ENCODE assay signal across 8 cellular contexts in genomic region chr2:190911813-190912212, GRCh38. TPM values are rescaled to one million over a fixed set of nuclear protein-coding genes. Genes with fewer than 3 reads are reported as not detected.
DNase-seq lines count a peak whose midpoint lies in the region; ATAC-seq and TF ChIP-seq lines count a peak whose summit lies in the region.

No MANE protein-coding gene starts in this region.

- H3K4me1 Mint-ChIP-seq in activated CD4-positive, alpha-beta T cell treated with anti-CD3 and anti-CD28 coated beads, Interleukin-2, amount 10 ng/mL, durations not matched to agents 24 days and 14 days: peaks cover 25% of the 10 kb centered on the region

- H3K9me3 ChIP-seq in RWPE2 (ENCODE audit: severe bottlenecking) (no peaks in the 10 kb centered on the region), Karpas-422 (ENCODE audit: low read length) (no peaks in the 10 kb centered on the region)

- H3K27ac Mint-ChIP-seq in activated CD4-positive, alpha-beta T cell treated with anti-CD3 and anti-CD28 coated beads, Interleukin-2, amount 10 ng/mL, durations not matched to agents 24 days and 14 days: peak overlapping the region; percentile 74

- H3K9me3 Mint-ChIP-seq in activated CD4-positive, alpha-beta T cell treated with anti-CD3 and anti-CD28 coated beads, Interleukin-2, amount 10 ng/mL, durations not matched to agents 24 days and 14 days: no peaks in the 10 kb centered on the region

- peaks cover 84% of the 10 kb centered on the region for H3K36me3 ChIP-seq in RWPE2 (ENCODE audit: low read depth)
- H3K36me3 ChIP-seq in Karpas-422 (ENCODE audit: insufficient read depth, low read length): peaks cover 72% of the 10 kb centered on the region

- H4K20me1 ChIP-seq in Karpas-422 (ENCODE audit: insufficient read depth, low read depth, low read length): 0 out of 2 replicates have a peak, but pooled peaks cover 4% of the 10 kb centered on the region

- H3K27me3 ChIP-seq in RWPE2 (ENCODE audit: insufficient read depth, poor library complexity, severe bottlenecking) (no peaks in the 10 kb centered on the region), Karpas-422 (ENCODE audit: low read length) (no peaks in the 10 kb centered on the region)

- peak overlapping the region; percentile 9 for H3K4me3 Mint-ChIP-seq in activated CD4-positive, alpha-beta T cell treated with anti-CD3 and anti-CD28 coated beads, Interleukin-2, amount 10 ng/mL, durations not matched to agents 24 days and 14 days

- H3K4me2 ChIP-seq in Karpas-422 (ENCODE audit: low read depth, low read length, poor library complexity, severe bottlenecking): no peak overlapping the region

- no peak overlapping the region for H3K4me3 ChIP-seq in RWPE2 (ENCODE audit: severe bottlenecking)
- no peak overlapping the region for H3K4me3 ChIP-seq in Karpas-422 (ENCODE audit: low read length)

- H3K79me2 ChIP-seq in Karpas-422 (ENCODE audit: low read length): peaks cover 75% of the 10 kb centered on the region

- H3K27ac ChIP-seq in RWPE2 (ENCODE audit: poor library complexity, severe bottlenecking) (no peak overlapping the region), Karpas-422 (ENCODE audit: low read length) (no peak overlapping the region)

- no peaks in the 10 kb centered on the region for H3K9me2 ChIP-seq in Karpas-422 (replicated peaks; ENCODE audit: insufficient read depth, low read length)

- no peak overlapping the region for H3K9ac ChIP-seq in Karpas-422 (ENCODE audit: low read length)

- H3K4me1 ChIP-seq in RWPE2 (ENCODE audit: insufficient read depth, poor library complexity, severe bottlenecking) (peaks cover 6% of the 10 kb centered on the region), Karpas-422 (ENCODE audit: low read length) (no peaks in the 10 kb centered on the region)

- ATAC-seq in HG02678 (IDR thresholded peaks at IDR 0.05; ENCODE audit: unreplicated experiment) (peak; percentile 84), RWPE2 (ENCODE audit: low read depth) (peak; percentile 53; the same call in 2 of the 3 replicates)

- H3K36me3 Mint-ChIP-seq in activated CD4-positive, alpha-beta T cell treated with anti-CD3 and anti-CD28 coated beads, Interleukin-2, amount 10 ng/mL, durations not matched to agents 24 days and 14 days (ENCODE audit: low read depth): peaks cover 53% of the 10 kb centered on the region

- H3K27me3 Mint-ChIP-seq in activated CD4-positive, alpha-beta T cell treated with anti-CD3 and anti-CD28 coated beads, Interleukin-2, amount 10 ng/mL, durations not matched to agents 24 days and 14 days: no peaks in the 10 kb centered on the region

- H2AFZ ChIP-seq in Karpas-422 (ENCODE audit: low read length): no peak overlapping the region

- no peak for DNase-seq in activated CD4-positive, alpha-beta T cell treated with anti-CD3 and anti-CD28 coated beads, Interleukin-2, amount 10 ng/mL, durations not matched to agents 24 days and 14 days
- DNase-seq in activated CD4-positive, alpha-beta T cell treated with anti-CD3 and anti-CD28 coated beads for 4 hours: no peak
- DNase-seq in RWPE2 (ENCODE audit: low spot score) (no peak), renal cortical epithelial cell (ENCODE audit: low read depth) (peak; percentile 85), CD1c-positive myeloid dendritic cell (ENCODE audit: extremely low spot score) (no peak), Karpas-422 (no peak), NCI-H2171 (lab: John Stamatoyannopoulos, UW) (no peak)

- intact Hi-C loops in activated CD4-positive, alpha-beta T cell treated with anti-CD3 and anti-CD28 coated beads, Interleukin-2, amount 10 ng/mL, durations not matched to agents 24 days and 14 days (cut with micrococcal nuclease): loop anchor here (2.0 to 5.0 kb wide), 6 partner anchors 29 to 120 kb away; partner anchors contain the start of gene STAT1

- no peak for TF ChIP-seq CTCF in RWPE2 (IDR thresholded peaks at IDR 0.05; ENCODE audit: poor library complexity, severe bottlenecking)

RNA-seq across cellular contexts. Expression of gene GLS, which starts 31.2 kb away (rescaled TPM):
- total RNA-seq in activated CD4-positive, alpha-beta T cell treated with anti-CD3 and anti-CD28 coated beads, Interleukin-2, amount 10 ng/mL, durations not matched to agents 24 days and 14 days: 256 and 266 TPM in 2 replicates
- total RNA-seq in renal cortical epithelial cell: 1,218 and 1,910 TPM in 2 replicates
- 159 and 283 TPM in 2 replicates for total RNA-seq in Karpas-422 (2014; rRNA removed; shearing (Covaris generic); ENCODE audit: low replicate concordance)
